Comparison of ENCODE assay signal across 24 cellular contexts in genomic region chr6:117491916-117492315, GRCh38. TPM values are rescaled to one million over a fixed set of nuclear protein-coding genes. Genes with fewer than 3 reads are reported as not detected.
DNase-seq lines count a peak whose midpoint lies in the region; ATAC-seq, FAIRE-seq and TF ChIP-seq lines count a peak whose summit lies in the region.
"Had no signal": no experiment of that assay in that cellular context is flagged by ENCODE, and none has a peak within 500 bp of the region (broad histone marks: within the 10 kb centered on the region; RNA-seq: fewer than 3 reads in every experiment).

No MANE protein-coding gene starts in this region.

- H3K9ac ChIP-seq in SK-N-SH = peak overlapping the region; percentile 60

- peaks cover 99% of the 10 kb centered on the region for H3K79me2 ChIP-seq in SK-N-SH (ENCODE audit: insufficient read depth)

- peak overlapping the region; percentile 75 to 97; a peak in 3 of 4 replicates for H3K27ac ChIP-seq in SK-N-SH (ENCODE audit: low read depth in 2 of 2, low read length in 1 of 2)
- H3K27ac ChIP-seq: body of pancreas had no signal

- POLR2A ChIA-PET in SK-N-SH (lab: Yijun Ruan, JAX) = no interaction called here

- TF ChIP-seq RAD21 in SK-N-SH (IDR thresholded peaks at IDR 0.05; ENCODE audit: low read length) = no peak

- peak overlapping the region; percentile 73 for H3K4me2 ChIP-seq in SK-N-SH
- H3K4me2 ChIP-seq: GM23338 had no signal

- no peaks in the 10 kb centered on the region for H4K20me1 ChIP-seq in SK-N-SH (ENCODE audit: insufficient read depth)

- H2AFZ ChIP-seq in SK-N-SH (ENCODE audit: low read depth) = 0 out of 2 replicates have a peak overlapping the region, but pooled peaks have one; percentile 34
- H2AFZ ChIP-seq: GM23338 had no signal

- H3K9me3 Mint-ChIP-seq in osteocyte (ENCODE audit: unreplicated experiment) = no peaks in the 10 kb centered on the region
- H3K9me3 Mint-ChIP-seq: activated naive CD4-positive, alpha-beta T cell treated with anti-CD3 and anti-CD28 coated beads, Interleukin-2, amount 50 U/mL, for 24 hours; activated T-cell treated with anti-CD3 and anti-CD28 coated beads, Interleukin-2, amount 50 U/mL, for 4 hours; CD4-positive, alpha-beta memory T cell; immature natural killer cell; T-helper 2 cell treated with Interferon-gamma antibody and Interleukin-4, amounts not matched to agents 5 μg/mL and 100 μg/mL, for 36 hours had no signal

- peak; percentile 31 for DNase-seq in GM03348 (ENCODE audit: low spot score)
- no peak for DNase-seq in SK-N-SH
- peak; percentile 76 for DNase-seq in epithelial cell of esophagus (ENCODE audit: low read depth)
- DNase-seq in osteocyte (ENCODE audit: extremely low spot score, unreplicated experiment) = no peak
- no peak for DNase-seq in NCI-H2107 treated with DMSO at 0.1 percent for 48 hours (lab: John Stamatoyannopoulos, UW; ENCODE audit: unreplicated experiment)
- no peak for DNase-seq in activated effector memory CD4-positive, alpha-beta T cell treated with Interleukin-2 at 50 U/mL for 16 hours
- DNase-seq in urothelium cell line (ENCODE audit: low spot score) = no peak
- DNase-seq: activated CD4-positive, CD25-positive, alpha-beta regulatory T cell; activated CD8-positive, alpha-beta T cell treated with anti-CD3 and anti-CD28 coated beads, Interleukin-2, amount 10 ng/mL, durations not matched to agents 7 days and 5 days; activated T-cell treated with anti-CD3 and anti-CD28 coated beads, Interleukin-2, amount 50 U/mL, for 4 hours; body of pancreas; CD4-positive, alpha-beta memory T cell; DND-41; head of caudate nucleus; immature natural killer cell; MG63; NCI-H748 treated with DMSO at 0.1 percent for 48 hours; stimulated activated CD4-positive, alpha-beta T cell treated with anti-CD3 and anti-CD28 coated beads, Interleukin-12 subunit alpha, Interleukin-12 subunit beta, amount 100 ng/mL, for 4 hours; substantia nigra had no signal

- no peak for TF ChIP-seq CTCF in SK-N-SH (IDR thresholded peaks at IDR 0.05)
- no peak for TF ChIP-seq CTCF in epithelial cell of esophagus (IDR thresholded peaks at IDR 0.05; ENCODE audit: insufficient read depth, low read depth, low read length, missing control alignments)
- no peak for TF ChIP-seq CTCF in osteocyte (IDR thresholded peaks at IDR 0.05)

- no peak for ATAC-seq in HG02981 (IDR thresholded peaks at IDR 0.05; ENCODE audit: unreplicated experiment)
- ATAC-seq: activated CD8-positive, alpha-beta T cell treated with anti-CD3 and anti-CD28 coated beads, Interleukin-2, amount 10 ng/mL, durations not matched to agents 7 days and 5 days; activated T-cell treated with anti-CD3 and anti-CD28 coated beads, Interleukin-2, amount 50 U/mL, for 4 hours; body of pancreas; esophagus mucosa; GM23338 had no signal

- peaks cover 0 to 52% of the 10 kb centered on the region in 2 experiments for H3K4me1 ChIP-seq in SK-N-SH (ENCODE audit: control insufficient read depth in 1 of 2, insufficient read depth in 2 of 2, low read depth in 1 of 2, low read length in 1 of 2)

- no peaks in the 10 kb centered on the region for H3K27me3 ChIP-seq in SK-N-SH (ENCODE audit: insufficient read depth)
- H3K27me3 ChIP-seq: body of pancreas, MG63 had no signal

- H3K4me3 ChIP-seq in SK-N-SH (ENCODE audit: low read depth in 2 of 2, low read length in 1 of 2) (peak overlapping the region in 1 of 2 experiments; percentile 30; a peak in 3 of 4 replicates), epithelial cell of esophagus (ENCODE audit: low read length) (no peak overlapping the region)
- H3K4me3 ChIP-seq: body of pancreas, GM23338, MG63 had no signal

- H3F3A ChIP-seq in SK-N-SH (replicated peaks; ENCODE audit: insufficient read depth) = peaks cover 86% of the 10 kb centered on the region

- 4% methylated on average over 5 of the region's 5 CpGs for WGBS in SK-N-SH (ENCODE audit: low lambda C conversion rate)

- no peaks in the 10 kb centered on the region for H3K27me3 Mint-ChIP-seq in osteocyte (ENCODE audit: unreplicated experiment)
- H3K27me3 Mint-ChIP-seq: CD4-positive, alpha-beta memory T cell had no signal

- H3K4me3 Mint-ChIP-seq in osteocyte (ENCODE audit: unreplicated experiment) = peak overlapping the region; percentile 11
- H3K4me3 Mint-ChIP-seq: activated CD8-positive, alpha-beta T cell treated with anti-CD3 and anti-CD28 coated beads, Interleukin-2, amount 10 ng/mL, durations not matched to agents 7 days and 5 days; activated naive CD4-positive, alpha-beta T cell treated with anti-CD3 and anti-CD28 coated beads, Interleukin-2, amount 50 U/mL, for 24 hours; activated T-cell treated with anti-CD3 and anti-CD28 coated beads, Interleukin-2, amount 50 U/mL, for 4 hours; CD4-positive, alpha-beta memory T cell; GM23338; immature natural killer cell; T-helper 2 cell treated with Interferon-gamma antibody and Interleukin-4, amounts not matched to agents 5 μg/mL and 100 μg/mL, for 36 hours had no signal

- CTCF ChIA-PET in SK-N-SH (lab: Yijun Ruan, JAX) = no interaction called here

- peaks cover 0 to 15% of the 10 kb centered on the region in 2 experiments for H3K36me3 ChIP-seq in SK-N-SH (replicated peaks in 1 of 2; ENCODE audit: control insufficient read depth in 1 of 2, insufficient read depth in 2 of 2, low read length in 1 of 2)

- H3K4me1 Mint-ChIP-seq in osteocyte (ENCODE audit: unreplicated experiment) = peaks cover 63% of the 10 kb centered on the region

- H3K36me3 Mint-ChIP-seq in osteocyte (ENCODE audit: unreplicated experiment) = no peaks in the 10 kb centered on the region
- H3K36me3 Mint-ChIP-seq: activated naive CD4-positive, alpha-beta T cell treated with anti-CD3 and anti-CD28 coated beads, Interleukin-2, amount 50 U/mL, for 24 hours; CD4-positive, alpha-beta memory T cell; immature natural killer cell had no signal

- no peak for FAIRE-seq in urothelium cell line (lab: Jason Lieb, UNC)

- peak overlapping the region; percentile 86 for H3K27ac Mint-ChIP-seq in osteocyte (ENCODE audit: unreplicated experiment)
- H3K27ac Mint-ChIP-seq: activated CD8-positive, alpha-beta T cell treated with anti-CD3 and anti-CD28 coated beads, Interleukin-2, amount 10 ng/mL, durations not matched to agents 7 days and 5 days; activated naive CD4-positive, alpha-beta T cell treated with anti-CD3 and anti-CD28 coated beads, Interleukin-2, amount 50 U/mL, for 24 hours; CD4-positive, alpha-beta memory T cell; GM23338; immature natural killer cell; T-helper 2 cell treated with Interferon-gamma antibody and Interleukin-4, amounts not matched to agents 5 μg/mL and 100 μg/mL, for 36 hours had no signal

- TF ChIP-seq EP300 in SK-N-SH (IDR thresholded peaks at IDR 0.05; ENCODE audit: borderline replicate concordance in 1 of 2, low read depth in 1 of 2, low read length in 1 of 2) = peak in 1 of 2 experiments; percentile 58; a peak in 1 of 4 replicates

- H3K9me3 ChIP-seq in SK-N-SH = no peaks in the 10 kb centered on the region
- H3K9me3 ChIP-seq: body of pancreas, MG63 had no signal

- no peaks in the 10 kb centered on the region for H3K9me2 ChIP-seq in SK-N-SH

TF ChIP-seq in SK-N-SH, 30 proteins besides CTCF, POLR2A, EP300 and RAD21:
- peak; percentile 11; the same call in 1 of the 2 replicates for TF ChIP-seq NFIC (IDR thresholded peaks at IDR 0.05; ENCODE audit: borderline replicate concordance)
- no peak for TF ChIP-seq FOXM1 (IDR thresholded peaks at IDR 0.05; ENCODE audit: low read depth)
- TF ChIP-seq GATA2 (CRISPR knock-in tag; IDR thresholded peaks at IDR 0.05) = no peak
- TF ChIP-seq JUND (IDR thresholded peaks at IDR 0.05) = peak; percentile 56
- peak; percentile 63 for TF ChIP-seq TCF12 (IDR thresholded peaks at IDR 0.05)
- TF ChIP-seq FOSL2 (IDR thresholded peaks at IDR 0.05; ENCODE audit: borderline replicate concordance, low read depth) = peak; percentile 44; the same call in 1 of the 2 replicates
- no peak for TF ChIP-seq NRF1 (IDR thresholded peaks at IDR 0.05; ENCODE audit: low read depth, low read length)
- TF ChIP-seq TEAD4 (IDR thresholded peaks at IDR 0.05; ENCODE audit: borderline replicate concordance, insufficient read depth) = peak; percentile 18; the same call in 1 of the 2 replicates
- peak; percentile 60 for TF ChIP-seq PBX3 (IDR thresholded peaks at IDR 0.05)

RNA-seq across cellular contexts. Expression of gene DCBLD1, which starts 9.4 kb away (rescaled TPM):
- 82.2 and 91.5 TPM in 2 replicates for polyA plus RNA-seq in SK-N-SH (2012; rRNA removed)
- polyA plus RNA-seq in SK-N-SH (2012; cell fraction: cytosol; rRNA removed) = 82.3 and 82.9 TPM in 2 replicates
- polyA plus RNA-seq in SK-N-SH (2012; cell fraction: nucleus; rRNA removed) = 97.1 and 145 TPM in 2 replicates
- 12.2 and 14.9 TPM in 2 replicates for total RNA-seq in osteocyte

Comparison
In these comparisons a context has a peak if more than half of its experiments do, and no peak if none do; other contexts are left out.
1. DNase-seq: peak in GM03348 (single experiment) and epithelial cell of esophagus (single experiment); none in SK-N-SH (single experiment), osteocyte (single experiment), NCI-H2107 treated with DMSO at 0.1 percent for 48 hours (single experiment), activated effector memory CD4-positive, alpha-beta T cell treated with Interleukin-2 at 50 U/mL for 16 hours (single experiment) and urothelium cell line (single experiment).